Comparison of ENCODE assay signal across 1 cellular context in genomic region chrX:40773809-40774208, GRCh38.
TF ChIP-seq lines count a peak whose summit lies in the region.

No MANE protein-coding gene starts in this region.

TF ChIP-seq in SK-N-SH, 30 proteins besides CTCF, POLR2A, EP300 and RAD21 (continued from another document):
- TF ChIP-seq FOSL2 (IDR thresholded peaks at IDR 0.05; ENCODE audit: borderline replicate concordance, low read depth) = no peak
- no peak for TF ChIP-seq RXRA (IDR thresholded peaks at IDR 0.05; ENCODE audit: borderline replicate concordance, low read depth)
- TF ChIP-seq GABPA (IDR thresholded peaks at IDR 0.05; ENCODE audit: low read depth) = no peak
- no peak for TF ChIP-seq MXI1 (IDR thresholded peaks at IDR 0.05; ENCODE audit: low read depth, low read length)
- TF ChIP-seq PBX3 (IDR thresholded peaks at IDR 0.05) = no peak
- TF ChIP-seq TAF1 (IDR thresholded peaks at IDR 0.05; ENCODE audit: borderline replicate concordance, low read depth, low read length) = no peak
- TF ChIP-seq MEF2A (IDR thresholded peaks at IDR 0.05; ENCODE audit: borderline replicate concordance, low read depth) = no peak
- TF ChIP-seq GATA2 (CRISPR knock-in tag; IDR thresholded peaks at IDR 0.05) = no peak
- no peak for TF ChIP-seq RCOR1 (IDR thresholded peaks at IDR 0.05; ENCODE audit: low read length)
